6 cellular contexts compared by ENCODE assay signal in the genomic region with DNA sequence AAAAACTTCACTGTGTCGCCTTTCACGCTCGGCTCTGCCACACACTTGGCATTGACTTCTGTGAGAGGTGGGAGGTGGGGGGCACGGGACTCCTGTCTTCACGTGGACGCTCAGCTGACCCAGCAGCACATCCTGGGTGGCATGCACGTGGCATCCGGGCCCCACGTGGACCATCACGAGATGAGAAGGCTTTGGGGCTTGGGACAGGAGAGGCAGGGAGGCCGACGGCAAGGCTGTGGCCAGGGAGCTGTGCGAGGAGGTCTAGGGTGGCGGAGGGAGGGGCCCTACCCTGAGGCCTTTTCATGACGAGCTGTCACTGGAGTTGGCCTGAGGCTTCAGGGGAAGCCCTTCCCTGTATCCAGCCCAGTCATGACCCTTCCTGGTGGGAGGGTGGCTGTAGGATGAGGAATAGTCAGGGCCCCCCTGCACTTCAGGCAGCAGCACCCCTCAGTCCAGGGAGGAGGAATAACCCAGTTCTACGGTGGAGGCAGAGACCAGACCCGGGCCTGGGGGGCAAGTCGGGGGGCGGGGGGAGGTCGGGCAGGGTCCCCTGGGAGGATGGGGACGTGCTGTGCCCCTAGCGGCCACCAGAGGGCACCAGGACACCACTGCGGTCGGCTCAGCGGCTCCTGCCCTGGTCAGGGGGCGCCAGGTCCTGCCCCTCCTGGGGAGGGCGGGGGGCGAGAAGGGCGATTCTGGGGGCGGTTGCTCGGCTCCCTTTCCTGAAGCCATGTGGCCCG. TPM values are rescaled to one million over a fixed set of nuclear protein-coding genes. Genes with fewer than 3 reads are reported as not detected.
DNase-seq lines count a peak whose midpoint lies in the region; TF ChIP-seq lines count a peak whose summit lies in the region.

No MANE protein-coding gene starts in this region.

- TF ChIP-seq CTCF in BE2C (IDR thresholded peaks at IDR 0.05; ENCODE audit: low read depth, low read length), result peak; percentile 71
- TF ChIP-seq CTCF in nephron progenitor cell (IDR thresholded peaks at IDR 0.05), result peak; percentile 89

- H3K36me3 Mint-ChIP-seq in nephron progenitor cell (ENCODE audit: low read depth), result peaks cover 10% of the 10 kb centered on the region

- H3K4me3 ChIP-seq in BE2C (ENCODE audit: low read depth, low read length), result no peak overlapping the region

- no peaks in the 10 kb centered on the region for H3K9me3 ChIP-seq in BE2C

- H3K4me3 Mint-ChIP-seq in nephron progenitor cell, result no peak overlapping the region

- H3K36me3 ChIP-seq in BE2C, result no peaks in the 10 kb centered on the region

- H3K4me1 ChIP-seq in BE2C, result no peaks in the 10 kb centered on the region

- H3K27ac Mint-ChIP-seq in nephron progenitor cell, result no peak overlapping the region

- peaks cover 14% of the 10 kb centered on the region for H3K9me3 Mint-ChIP-seq in nephron progenitor cell

- peaks cover 76% of the 10 kb centered on the region for H3K27me3 ChIP-seq in BE2C

- H3K27me3 Mint-ChIP-seq in nephron progenitor cell (ENCODE audit: low read depth, poor library complexity), result peaks cover 67% of the 10 kb centered on the region

- H3K4me1 Mint-ChIP-seq in nephron progenitor cell, result peaks cover 5% of the 10 kb centered on the region

- DNase-seq in BE2C (peak; percentile 61), NCI-H345 treated with DMSO at 0.1 percent for 48 hours (lab: John Stamatoyannopoulos, UW; ENCODE audit: unreplicated experiment) (peak; percentile 11), astrocyte of the hippocampus (ENCODE audit: low read depth, low spot score) (peak; percentile 58), nephron progenitor cell (peak; percentile 83), A172 (ENCODE audit: low spot score) (no peak), Ammon's horn (ENCODE audit: low spot score) (no peak)

RNA-seq across cellular contexts. Expression of a gene that starts 2.0 kb away (rescaled TPM):
- polyA plus RNA-seq in BE2C (2012; ENCODE audit: insufficient read depth, insufficient read length, low read depth), result not detected
- 0.29 TPM in 1 of 2 replicates, not detected in the other for total RNA-seq in A172 (2014; rRNA removed; shearing (Covaris generic))

RNA-seq across cellular contexts. Expression of a gene that starts 16.0 kb away (rescaled TPM):
- 0.99 TPM for polyA plus RNA-seq in BE2C (2012; ENCODE audit: insufficient read depth, insufficient read length, low read depth)
- total RNA-seq in A172 (2014; rRNA removed; shearing (Covaris generic)), result 10.0 and 20.7 TPM in 2 replicates

RNA-seq across cellular contexts. Expression of a gene that starts 17.6 kb away (rescaled TPM):
- polyA plus RNA-seq in BE2C (2012; ENCODE audit: insufficient read depth, insufficient read length, low read depth), result not detected
- 0.62 and 0.93 TPM in 2 replicates for total RNA-seq in A172 (2014; rRNA removed; shearing (Covaris generic))

RNA-seq across cellular contexts. Expression of a gene that starts 23.5 kb away (rescaled TPM):
- polyA plus RNA-seq in BE2C (2012; ENCODE audit: insufficient read depth, insufficient read length, low read depth), result 127 TPM
- 2.9 and 8.0 TPM in 2 replicates for total RNA-seq in A172 (2014; rRNA removed; shearing (Covaris generic))

RNA-seq across cellular contexts. Expression of a gene that starts 24.9 kb away (rescaled TPM):
- 253 TPM for polyA plus RNA-seq in BE2C (2012; ENCODE audit: insufficient read depth, insufficient read length, low read depth)
- 68.7 and 72.8 TPM in 2 replicates for total RNA-seq in A172 (2014; rRNA removed; shearing (Covaris generic))

Comparison
In these comparisons a context has a peak if more than half of its experiments do, and no peak if none do; other contexts are left out.
1. DNase-seq: peak in BE2C (single experiment), NCI-H345 treated with DMSO at 0.1 percent for 48 hours (single experiment), astrocyte of the hippocampus (single experiment) and nephron progenitor cell (single experiment); none in A172 (single experiment) and Ammon's horn (single experiment).